Comparison of ENCODE assay signal across 21 cellular contexts in the genomic region with DNA sequence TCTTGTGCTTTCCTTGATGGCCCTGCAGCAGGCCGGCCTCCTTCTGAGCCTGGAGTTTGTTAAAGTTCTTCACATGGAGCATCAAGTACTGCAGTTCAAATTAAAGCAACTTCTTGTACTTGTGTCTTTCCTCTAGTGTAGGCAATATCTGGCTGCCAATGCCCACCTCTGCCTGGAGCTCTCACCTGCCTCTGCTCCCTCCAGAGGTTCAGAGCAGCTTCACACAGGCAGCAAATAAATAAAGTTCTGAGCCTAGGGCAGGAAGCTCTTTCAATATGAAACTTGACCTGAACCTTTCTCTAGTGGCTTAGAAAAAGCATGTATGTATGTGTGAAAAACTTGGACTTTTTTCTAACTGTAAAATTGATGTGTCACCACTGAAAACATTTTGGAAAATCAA.
A peak's percentile ranks its signal among the peaks of the same experiment; 100 is the strongest.
DNase-seq lines count a peak whose midpoint lies in the region; ATAC-seq and TF ChIP-seq lines count a peak whose summit lies in the region.
"Had no signal": no experiment of that assay in that cellular context is flagged by ENCODE, and none has a peak within 500 bp of the region (broad histone marks: within the 10 kb centered on the region; RNA-seq: fewer than 3 reads in every experiment).

No MANE protein-coding gene starts in this region.

- H3K9ac ChIP-seq in liver (ENCODE audit: low read depth in 1 of 2, low read length in 2 of 2), result peak overlapping the region in 1 of 2 donors; percentile 6

- H3K9me3 Mint-ChIP-seq in activated naive CD4-positive, alpha-beta T cell treated with anti-CD3 and anti-CD28 coated beads, Interleukin-2, amount 10 ng/mL, durations not matched to agents 7 days and 5 days, result peaks cover 9% of the 10 kb centered on the region

- ATAC-seq in GM21786 (IDR thresholded peaks at IDR 0.05; ENCODE audit: unreplicated experiment) (peak; percentile 36), HG03025 (IDR thresholded peaks at IDR 0.05; ENCODE audit: low FRiP score, unreplicated experiment) (no peak), omental fat pad (ENCODE audit: low FRiP score) (no peak)
- ATAC-seq: esophagus mucosa; stimulated activated effector memory CD8-positive, alpha-beta T cell treated with anti-CD3 and anti-CD28 coated beads, Interleukin-12 subunit alpha, Interleukin-12 subunit beta, amount 100 ng/mL, for 72 hours had no signal

- H3K4me3 Mint-ChIP-seq in activated naive CD4-positive, alpha-beta T cell treated with anti-CD3 and anti-CD28 coated beads, Interleukin-2, amount 10 ng/mL, durations not matched to agents 7 days and 5 days, result no peak overlapping the region
- H3K4me3 Mint-ChIP-seq: activated CD4-positive, alpha-beta T cell treated with anti-CD3 and anti-CD28 coated beads, Interleukin-2, amount 10 ng/mL, durations not matched to agents 7 days and 5 days; activated naive CD4-positive, alpha-beta T cell treated with anti-CD3 and anti-CD28 coated beads for 36 hours; brain; HFFc6; IgD-negative memory B cell; naive B cell; stimulated activated effector memory CD8-positive, alpha-beta T cell treated with anti-CD3 and anti-CD28 coated beads, Interleukin-12 subunit alpha, Interleukin-12 subunit beta, amount 100 ng/mL, for 72 hours; type B pancreatic cell had no signal

- H3K27ac Mint-ChIP-seq in activated naive CD4-positive, alpha-beta T cell treated with anti-CD3 and anti-CD28 coated beads, Interleukin-2, amount 10 ng/mL, durations not matched to agents 7 days and 5 days, result no peak overlapping the region
- H3K27ac Mint-ChIP-seq: activated CD4-positive, alpha-beta T cell treated with anti-CD3 and anti-CD28 coated beads, Interleukin-2, amount 10 ng/mL, durations not matched to agents 7 days and 5 days; activated naive CD4-positive, alpha-beta T cell treated with anti-CD3 and anti-CD28 coated beads for 36 hours; brain; HFFc6; stimulated activated effector memory CD8-positive, alpha-beta T cell treated with anti-CD3 and anti-CD28 coated beads, Interleukin-12 subunit alpha, Interleukin-12 subunit beta, amount 100 ng/mL, for 72 hours; type B pancreatic cell had no signal

- CTCF ChIA-PET in activated naive CD4-positive, alpha-beta T cell treated with anti-CD3 and anti-CD28 coated beads, Interleukin-2, amount 10 ng/mL, durations not matched to agents 7 days and 5 days (lab: Charles Lee), result interaction anchor here (1.0 kb wide), 1 partner anchor 180 kb away, joined by 3 read pairs; no protein-coding TSS in a partner anchor

- peaks cover 12 to 44% (median 38%) of the 10 kb centered on the region in 4 donors for H3K4me1 ChIP-seq in liver (ENCODE audit: control insufficient read depth in 4 of 4, insufficient read depth in 4 of 4, low read length in 3 of 4)
- H3K4me1 ChIP-seq: BE2C had no signal

- peaks cover 10% of the 10 kb centered on the region for H3K4me1 Mint-ChIP-seq in activated naive CD4-positive, alpha-beta T cell treated with anti-CD3 and anti-CD28 coated beads, Interleukin-2, amount 10 ng/mL, durations not matched to agents 7 days and 5 days
- H3K4me1 Mint-ChIP-seq: brain had no signal

- peaks cover 0 to 2% (median 0%) of the 10 kb centered on the region in 4 donors for H3K9me3 ChIP-seq in liver (ENCODE audit: control insufficient read depth in 4 of 4, low read length in 3 of 4)
- H3K9me3 ChIP-seq: BE2C had no signal

- no peak overlapping the region for H3K4me3 ChIP-seq in liver (ENCODE audit: low read depth in 1 of 3, low read length in 3 of 3)

- DNase-seq in NCI-H1105 treated with DMSO at 0.1 percent for 48 hours (lab: John Stamatoyannopoulos, UW) (peak; percentile 26), NCI-H1105 (lab: John Stamatoyannopoulos, UW) (no peak), NCI-H69 (lab: John Stamatoyannopoulos, UW) (peak; percentile 16), omental fat pad (ENCODE audit: low spot score) (no peak)
- no peak for DNase-seq in activated naive CD4-positive, alpha-beta T cell treated with anti-CD3 and anti-CD28 coated beads, Interleukin-2, amount 10 ng/mL, durations not matched to agents 7 days and 5 days
- DNase-seq: 8988T; activated CD4-positive, alpha-beta T cell treated with anti-CD3 and anti-CD28 coated beads, Interleukin-2, amount 10 ng/mL, durations not matched to agents 7 days and 5 days; activated naive CD4-positive, alpha-beta T cell treated with anti-CD3 and anti-CD28 coated beads for 36 hours; activated T-cell treated with anti-CD3 and anti-CD28 coated beads for 4 hours; BE2C; HFFc6; naive B cell; NCI-H2081 had no signal

- H3K27me3 ChIP-seq in liver (ENCODE audit: control insufficient read depth in 4 of 4, insufficient read depth in 4 of 4, low read length in 3 of 4), result no peaks in the 10 kb centered on the region
- H3K27me3 ChIP-seq: BE2C had no signal

- TF ChIP-seq RAD21 in liver (IDR thresholded peaks at IDR 0.05), result peak; percentile 46 to 78

- no peaks in the 10 kb centered on the region for H3K27me3 Mint-ChIP-seq in activated naive CD4-positive, alpha-beta T cell treated with anti-CD3 and anti-CD28 coated beads, Interleukin-2, amount 10 ng/mL, durations not matched to agents 7 days and 5 days
- H3K27me3 Mint-ChIP-seq: activated CD4-positive, alpha-beta T cell treated with anti-CD3 and anti-CD28 coated beads, Interleukin-2, amount 10 ng/mL, durations not matched to agents 7 days and 5 days; IgD-negative memory B cell; naive B cell; type B pancreatic cell had no signal

- no peak overlapping the region for H3K27ac ChIP-seq in liver (ENCODE audit: low read depth in 1 of 2, low read length in 2 of 2)

- peaks cover 21% of the 10 kb centered on the region for H3K36me3 Mint-ChIP-seq in activated naive CD4-positive, alpha-beta T cell treated with anti-CD3 and anti-CD28 coated beads, Interleukin-2, amount 10 ng/mL, durations not matched to agents 7 days and 5 days
- H3K36me3 Mint-ChIP-seq: brain had no signal

- TF ChIP-seq CTCF in liver (IDR thresholded peaks at IDR 0.05; ENCODE audit: low read depth, low read length, missing input control) (peak; percentile 35), omental fat pad (IDR thresholded peaks at IDR 0.05) (no peak)

- 94% methylated on average over 1 of the region's 1 CpG for WGBS in liver

- H3K36me3 ChIP-seq in liver (ENCODE audit: control insufficient read depth in 4 of 4, insufficient read depth in 3 of 4, low read depth in 1 of 4, low read length in 3 of 4), result no peaks in the 10 kb centered on the region
- H3K36me3 ChIP-seq: BE2C had no signal

TF ChIP-seq in liver, 16 proteins besides CTCF, POLR2A, EP300 and RAD21:
- TF ChIP-seq GABPA (IDR thresholded peaks at IDR 0.05 in 1 of 2, conservative IDR thresholded peaks at IDR 0.05 in 1 of 2) (no peak), HNF4G (IDR thresholded peaks at IDR 0.05) (no peak), NR2F2 (IDR thresholded peaks at IDR 0.05) (no peak), FOXA2 (IDR thresholded peaks at IDR 0.05) (no peak), RXRA (IDR thresholded peaks at IDR 0.05) (no peak), FOXA1 (IDR thresholded peaks at IDR 0.05) (no peak), YY1 (IDR thresholded peaks at IDR 0.05) (no peak), JUND (IDR thresholded peaks at IDR 0.05) (no peak)
- TF ChIP-seq, protein P1, sequence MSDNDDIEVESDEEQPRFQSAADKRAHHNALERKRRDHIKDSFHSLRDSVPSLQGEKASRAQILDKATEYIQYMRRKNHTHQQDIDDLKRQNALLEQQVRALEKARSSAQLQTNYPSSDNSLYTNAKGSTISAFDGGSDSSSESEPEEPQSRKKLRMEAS (IDR thresholded peaks at IDR 0.05), result no peak
- TF ChIP-seq, protein P2, sequence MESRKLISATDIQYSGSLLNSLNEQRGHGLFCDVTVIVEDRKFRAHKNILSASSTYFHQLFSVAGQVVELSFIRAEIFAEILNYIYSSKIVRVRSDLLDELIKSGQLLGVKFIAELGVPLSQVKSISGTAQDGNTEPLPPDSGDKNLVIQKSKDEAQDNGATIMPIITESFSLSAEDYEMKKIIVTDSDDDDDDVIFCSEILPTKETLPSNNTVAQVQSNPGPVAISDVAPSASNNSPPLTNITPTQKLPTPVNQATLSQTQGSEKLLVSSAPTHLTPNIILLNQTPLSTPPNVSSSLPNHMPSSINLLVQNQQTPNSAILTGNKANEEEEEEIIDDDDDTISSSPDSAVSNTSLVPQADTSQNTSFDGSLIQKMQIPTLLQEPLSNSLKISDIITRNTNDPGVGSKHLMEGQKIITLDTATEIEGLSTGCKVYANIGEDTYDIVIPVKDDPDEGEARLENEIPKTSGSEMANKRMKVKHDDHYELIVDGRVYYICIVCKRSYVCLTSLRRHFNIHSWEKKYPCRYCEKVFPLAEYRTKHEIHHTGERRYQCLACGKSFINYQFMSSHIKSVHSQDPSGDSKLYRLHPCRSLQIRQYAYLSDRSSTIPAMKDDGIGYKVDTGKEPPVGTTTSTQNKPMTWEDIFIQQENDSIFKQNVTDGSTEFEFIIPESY (IDR thresholded peaks at IDR 0.05), result no peak
- TF ChIP-seq, protein P3, sequence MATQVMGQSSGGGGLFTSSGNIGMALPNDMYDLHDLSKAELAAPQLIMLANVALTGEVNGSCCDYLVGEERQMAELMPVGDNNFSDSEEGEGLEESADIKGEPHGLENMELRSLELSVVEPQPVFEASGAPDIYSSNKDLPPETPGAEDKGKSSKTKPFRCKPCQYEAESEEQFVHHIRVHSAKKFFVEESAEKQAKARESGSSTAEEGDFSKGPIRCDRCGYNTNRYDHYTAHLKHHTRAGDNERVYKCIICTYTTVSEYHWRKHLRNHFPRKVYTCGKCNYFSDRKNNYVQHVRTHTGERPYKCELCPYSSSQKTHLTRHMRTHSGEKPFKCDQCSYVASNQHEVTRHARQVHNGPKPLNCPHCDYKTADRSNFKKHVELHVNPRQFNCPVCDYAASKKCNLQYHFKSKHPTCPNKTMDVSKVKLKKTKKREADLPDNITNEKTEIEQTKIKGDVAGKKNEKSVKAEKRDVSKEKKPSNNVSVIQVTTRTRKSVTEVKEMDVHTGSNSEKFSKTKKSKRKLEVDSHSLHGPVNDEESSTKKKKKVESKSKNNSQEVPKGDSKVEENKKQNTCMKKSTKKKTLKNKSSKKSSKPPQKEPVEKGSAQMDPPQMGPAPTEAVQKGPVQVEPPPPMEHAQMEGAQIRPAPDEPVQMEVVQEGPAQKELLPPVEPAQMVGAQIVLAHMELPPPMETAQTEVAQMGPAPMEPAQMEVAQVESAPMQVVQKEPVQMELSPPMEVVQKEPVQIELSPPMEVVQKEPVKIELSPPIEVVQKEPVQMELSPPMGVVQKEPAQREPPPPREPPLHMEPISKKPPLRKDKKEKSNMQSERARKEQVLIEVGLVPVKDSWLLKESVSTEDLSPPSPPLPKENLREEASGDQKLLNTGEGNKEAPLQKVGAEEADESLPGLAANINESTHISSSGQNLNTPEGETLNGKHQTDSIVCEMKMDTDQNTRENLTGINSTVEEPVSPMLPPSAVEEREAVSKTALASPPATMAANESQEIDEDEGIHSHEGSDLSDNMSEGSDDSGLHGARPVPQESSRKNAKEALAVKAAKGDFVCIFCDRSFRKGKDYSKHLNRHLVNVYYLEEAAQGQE (IDR thresholded peaks at IDR 0.05), result no peak
TF ChIP-seq in liver: peak in this region for 0.

Comparison
In these comparisons a context has a peak if more than half of its experiments do, and no peak if none do; other contexts are left out.
1. DNase-seq: peak in NCI-H1105 treated with DMSO at 0.1 percent for 48 hours (single experiment) and NCI-H69 (single experiment); none in NCI-H1105 (single experiment), activated naive CD4-positive, alpha-beta T cell treated with anti-CD3 and anti-CD28 coated beads, Interleukin-2, amount 10 ng/mL, durations not matched to agents 7 days and 5 days (single experiment) and omental fat pad (single experiment).